ENCODE assay signal across 8 cellular contexts in the genomic region with DNA sequence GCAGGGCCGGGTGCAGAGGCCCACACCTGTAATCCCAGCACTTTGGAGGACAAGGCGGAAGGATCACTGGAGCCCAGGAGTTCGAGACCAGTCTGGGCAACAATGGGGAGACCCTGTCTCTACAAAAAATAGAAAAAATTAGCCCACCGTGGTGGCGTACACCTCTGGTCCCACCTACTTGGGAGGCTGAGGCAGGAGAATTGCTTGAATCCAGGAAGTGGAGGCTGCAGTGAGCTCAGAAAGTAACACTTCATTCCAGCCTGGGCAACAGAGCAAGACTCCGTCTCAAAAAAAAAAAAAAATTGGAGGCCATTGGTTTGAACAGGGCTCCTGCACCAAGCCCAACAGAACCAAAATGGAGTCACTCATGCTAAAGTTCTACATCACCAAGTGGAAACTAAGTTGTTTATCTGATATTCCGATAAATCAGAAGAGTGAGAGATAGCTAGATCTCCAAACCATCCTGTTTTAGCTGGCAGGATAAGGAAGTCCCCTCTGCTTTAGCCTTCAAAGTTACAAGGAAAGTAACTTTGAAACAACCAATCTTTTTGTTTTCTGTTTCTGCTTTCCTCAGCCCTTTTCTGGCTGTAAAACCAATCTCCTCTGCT. TPM values are rescaled to one million over a fixed set of nuclear protein-coding genes. Genes with fewer than 3 reads are reported as not detected.
DNase-seq lines count a peak whose midpoint lies in the region; ATAC-seq lines count a peak whose summit lies in the region.

No MANE protein-coding gene starts in this region.

- POLR2A ChIA-PET in activated CD8-positive, alpha-beta T cell treated with anti-CD3 and anti-CD28 coated beads, Interleukin-2, amount 10 ng/mL, durations not matched to agents 7 days and 5 days (lab: Charles Lee), result interaction anchor here (1.0 to 4.3 kb wide), 2 partner anchors 12 to 32 kb away, joined by 3 to 59 read pairs; a partner anchor contains a TSS

- H3K27me3 ChIP-seq in subcutaneous abdominal adipose tissue (ENCODE audit: control insufficient read depth in 5 of 5, insufficient read depth in 4 of 5, low read length in 5 of 5), result no peaks in the 10 kb centered on the region

- in situ Hi-C loops in KBM-7 (cut with MboI; ENCODE audit: low pct_unique_long_range_greater_than_20kb, low sequenced_read_pairs), result no loop called here

- no peaks in the 10 kb centered on the region for H3K27me3 Mint-ChIP-seq in activated CD4-positive, alpha-beta T cell treated with anti-CD3 and anti-CD28 coated beads, Interleukin-2, amount 10 ng/mL, durations not matched to agents 24 days and 14 days
- no peaks in the 10 kb centered on the region for H3K27me3 Mint-ChIP-seq in activated CD8-positive, alpha-beta T cell treated with anti-CD3 and anti-CD28 coated beads, Interleukin-2, amount 10 ng/mL, durations not matched to agents 7 days and 5 days (ENCODE audit: low read depth)
- peaks cover 11 to 15% (median 14%) of the 10 kb centered on the region in 3 donors for H3K27me3 Mint-ChIP-seq in immature natural killer cell (ENCODE audit: low read depth in 3 of 3)

- peaks cover 0 to 7% (median 7%) of the 10 kb centered on the region in 5 donors for H3K36me3 ChIP-seq in subcutaneous abdominal adipose tissue (ENCODE audit: control insufficient read depth in 5 of 5, insufficient read depth in 5 of 5, low read length in 5 of 5)

- H3K9me3 ChIP-seq in subcutaneous abdominal adipose tissue (ENCODE audit: control insufficient read depth in 5 of 5, low read length in 5 of 5), result no peaks in the 10 kb centered on the region

- H3K27ac ChIP-seq in subcutaneous abdominal adipose tissue (ENCODE audit: low read depth, low read length), result peak overlapping the region; percentile 90

- H3K4me1 ChIP-seq in subcutaneous abdominal adipose tissue (ENCODE audit: control insufficient read depth in 5 of 5, insufficient read depth in 5 of 5, low read length in 5 of 5), result peaks cover 2 to 35% (median 28%) of the 10 kb centered on the region in 5 donors

- H3K9me3 Mint-ChIP-seq in activated CD4-positive, alpha-beta T cell treated with anti-CD3 and anti-CD28 coated beads, Interleukin-2, amount 10 ng/mL, durations not matched to agents 24 days and 14 days, result no peaks in the 10 kb centered on the region
- no peaks in the 10 kb centered on the region for H3K9me3 Mint-ChIP-seq in activated CD8-positive, alpha-beta T cell treated with anti-CD3 and anti-CD28 coated beads, Interleukin-2, amount 10 ng/mL, durations not matched to agents 7 days and 5 days (ENCODE audit: insufficient read depth)
- H3K9me3 Mint-ChIP-seq in immature natural killer cell, result no peaks in the 10 kb centered on the region

- no peak for DNase-seq in activated CD4-positive, alpha-beta T cell treated with anti-CD3 and anti-CD28 coated beads, Interleukin-2, amount 10 ng/mL, durations not matched to agents 24 days and 14 days
- no peak for DNase-seq in activated CD4-positive, alpha-beta T cell treated with anti-CD3 and anti-CD28 coated beads for 4 hours
- no peak for DNase-seq in activated CD8-positive, alpha-beta T cell treated with anti-CD3 and anti-CD28 coated beads, Interleukin-2, amount 10 ng/mL, durations not matched to agents 7 days and 5 days
- DNase-seq in immature natural killer cell (no peak), KBM-7 (no peak), NCI-H2081 treated with DMSO at 0.1 percent for 48 hours (lab: John Stamatoyannopoulos, UW) (no peak)
- no peak for DNase-seq in activated CD4-positive, alpha-beta T cell treated with anti-CD3 and anti-CD28 coated beads for 48 hours

- ATAC-seq in activated CD8-positive, alpha-beta T cell treated with anti-CD3 and anti-CD28 coated beads, Interleukin-2, amount 10 ng/mL, durations not matched to agents 7 days and 5 days, result no peak

- peak overlapping the region; percentile 96 for H3K4me3 Mint-ChIP-seq in activated CD4-positive, alpha-beta T cell treated with anti-CD3 and anti-CD28 coated beads, Interleukin-2, amount 10 ng/mL, durations not matched to agents 24 days and 14 days
- H3K4me3 Mint-ChIP-seq in activated CD8-positive, alpha-beta T cell treated with anti-CD3 and anti-CD28 coated beads, Interleukin-2, amount 10 ng/mL, durations not matched to agents 7 days and 5 days, result peak overlapping the region; percentile 94
- peak overlapping the region; percentile 96 to 100 (median 99) for H3K4me3 Mint-ChIP-seq in immature natural killer cell

- H3K4me3 ChIP-seq in subcutaneous abdominal adipose tissue (ENCODE audit: low read depth in 1 of 5, low read length in 5 of 5), result peak overlapping the region in 2 of 5 donors; percentile 92 to 93

- intact Hi-C loops in activated CD4-positive, alpha-beta T cell treated with anti-CD3 and anti-CD28 coated beads, Interleukin-2, amount 10 ng/mL, durations not matched to agents 24 days and 14 days (cut with micrococcal nuclease), result no loop called here

- CTCF ChIA-PET in activated CD8-positive, alpha-beta T cell treated with anti-CD3 and anti-CD28 coated beads, Interleukin-2, amount 10 ng/mL, durations not matched to agents 7 days and 5 days (lab: Charles Lee), result interaction anchor here (0.7 to 4.8 kb wide), 8 partner anchors 8 to 515 kb away, joined by 3 to 30 read pairs (median 6); a partner anchor contains a TSS

- peaks cover 5% of the 10 kb centered on the region for H3K36me3 Mint-ChIP-seq in activated CD4-positive, alpha-beta T cell treated with anti-CD3 and anti-CD28 coated beads, Interleukin-2, amount 10 ng/mL, durations not matched to agents 24 days and 14 days (ENCODE audit: low read depth)
- peaks cover 13% of the 10 kb centered on the region for H3K36me3 Mint-ChIP-seq in activated CD8-positive, alpha-beta T cell treated with anti-CD3 and anti-CD28 coated beads, Interleukin-2, amount 10 ng/mL, durations not matched to agents 7 days and 5 days (ENCODE audit: low read depth)
- H3K36me3 Mint-ChIP-seq in immature natural killer cell, result peaks cover 0 to 3% (median 3%) of the 10 kb centered on the region in 3 donors

- H3K27ac Mint-ChIP-seq in activated CD4-positive, alpha-beta T cell treated with anti-CD3 and anti-CD28 coated beads, Interleukin-2, amount 10 ng/mL, durations not matched to agents 24 days and 14 days, result peak overlapping the region; percentile 98
- peak overlapping the region; percentile 96 for H3K27ac Mint-ChIP-seq in activated CD8-positive, alpha-beta T cell treated with anti-CD3 and anti-CD28 coated beads, Interleukin-2, amount 10 ng/mL, durations not matched to agents 7 days and 5 days
- H3K27ac Mint-ChIP-seq in immature natural killer cell, result peak overlapping the region; percentile 92 to 100 (median 98)

- peaks cover 19% of the 10 kb centered on the region for H3K4me1 Mint-ChIP-seq in activated CD4-positive, alpha-beta T cell treated with anti-CD3 and anti-CD28 coated beads, Interleukin-2, amount 10 ng/mL, durations not matched to agents 24 days and 14 days
- peaks cover 43% of the 10 kb centered on the region for H3K4me1 Mint-ChIP-seq in activated CD8-positive, alpha-beta T cell treated with anti-CD3 and anti-CD28 coated beads, Interleukin-2, amount 10 ng/mL, durations not matched to agents 7 days and 5 days (ENCODE audit: low read depth)
- peaks cover 53 to 67% of the 10 kb centered on the region in 2 donors for H3K4me1 Mint-ChIP-seq in immature natural killer cell

- H3K9ac ChIP-seq in subcutaneous abdominal adipose tissue (ENCODE audit: low read length in 5 of 5), result peak overlapping the region in 3 of 5 donors; percentile 49 to 87 (median 63)

RNA-seq across cellular contexts. Expression of a gene that starts 0.8 kb away (rescaled TPM):
- 58.6 and 61.6 TPM in 2 replicates for total RNA-seq in activated CD4-positive, alpha-beta T cell treated with anti-CD3 and anti-CD28 coated beads, Interleukin-2, amount 10 ng/mL, durations not matched to agents 24 days and 14 days
- total RNA-seq in activated CD8-positive, alpha-beta T cell treated with anti-CD3 and anti-CD28 coated beads, Interleukin-2, amount 10 ng/mL, durations not matched to agents 7 days and 5 days, result 10 to 100 TPM; 44.7 to 47.5 TPM
- 100 to 1,000 TPM; 156 to 181 (median 164) TPM for polyA plus RNA-seq in immature natural killer cell

RNA-seq across cellular contexts. Expression of a gene that starts 12.8 kb away (rescaled TPM):
- total RNA-seq in activated CD4-positive, alpha-beta T cell treated with anti-CD3 and anti-CD28 coated beads, Interleukin-2, amount 10 ng/mL, durations not matched to agents 24 days and 14 days, result 40.6 and 51.3 TPM in 2 replicates
- 10 to 100 TPM; 69.7 to 72.4 TPM for total RNA-seq in activated CD8-positive, alpha-beta T cell treated with anti-CD3 and anti-CD28 coated beads, Interleukin-2, amount 10 ng/mL, durations not matched to agents 7 days and 5 days
- polyA plus RNA-seq in immature natural killer cell, result 100 to 1,000 TPM in 1 of 3 donors, 10 to 100 TPM in 2; 43.3 to 101 (median 61.5) TPM

RNA-seq across cellular contexts. Expression of a gene that starts 51.8 kb away (rescaled TPM):
- 0.82 and 0.92 TPM in 2 replicates for total RNA-seq in activated CD4-positive, alpha-beta T cell treated with anti-CD3 and anti-CD28 coated beads, Interleukin-2, amount 10 ng/mL, durations not matched to agents 24 days and 14 days
- total RNA-seq in activated CD8-positive, alpha-beta T cell treated with anti-CD3 and anti-CD28 coated beads, Interleukin-2, amount 10 ng/mL, durations not matched to agents 7 days and 5 days, result 1 to 10 TPM in 1 of 2 experiments, under 1 TPM in 1; 0.66 to 1.9 TPM
- 1 to 10 TPM in 1 of 3 donors, not detected in 2; 2.7 TPM for polyA plus RNA-seq in immature natural killer cell
